In genomic region chr14:38696925-38697324, GRCh38 we compare ENCODE assay signal across 1 cellular context.
TF ChIP-seq lines count a peak whose summit lies in the region.

No MANE protein-coding gene starts in this region.

TF ChIP-seq in HepG2, 621 proteins besides CTCF, POLR2A, EP300 and RAD21 (continued from another document):
- TF ChIP-seq FUBP1 (CRISPR knock-in tag; IDR thresholded peaks at IDR 0.05; ENCODE audit: borderline replicate concordance) (no peak), ZC3H13 (CRISPR knock-in tag; IDR thresholded peaks at IDR 0.05) (no peak), NFRKB (IDR thresholded peaks at IDR 0.05) (0 out of 2 replicates have a peak, but pooled peaks have one; percentile 13), NR2C2 (CRISPR knock-in tag; IDR thresholded peaks at IDR 0.05; ENCODE audit: borderline replicate concordance) (no peak)
